15 cellular contexts compared by ENCODE assay signal in genomic region chr1:66687333-66687732, GRCh38.
A peak's percentile ranks its signal among the peaks of the same experiment; 100 is the strongest.
DNase-seq lines count a peak whose midpoint lies in the region; ATAC-seq and TF ChIP-seq lines count a peak whose summit lies in the region.
"Had no signal": no experiment of that assay in that cellular context is flagged by ENCODE, and none has a peak within 500 bp of the region (broad histone marks: within the 10 kb centered on the region; RNA-seq: fewer than 3 reads in every experiment).

No MANE protein-coding gene starts in this region.

- peak overlapping the region; percentile 4; the same call in 1 of the 2 replicates for H2AFZ ChIP-seq in MM.1S (ENCODE audit: low read length)
- H2AFZ ChIP-seq: GM23338 had no signal

- DNase-seq in MM.1S (peak; percentile 58), chondrocyte (ENCODE audit: low spot score) (no peak), thoracic aorta (ENCODE audit: low spot score) (no peak), NCI-H1694 treated with DMSO at 0.1 percent for 48 hours (lab: John Stamatoyannopoulos, UW) (no peak), NCI-H2171 treated with DMSO at 0.1 percent for 48 hours (lab: John Stamatoyannopoulos, UW) (no peak)
- no peak for DNase-seq in activated CD8-positive, alpha-beta memory T cell treated with anti-CD3 and anti-CD28 coated beads, Interleukin-2, amount 50 U/mL, for 4 hours
- DNase-seq: CD8-positive, alpha-beta T cell; COR-L47; DMS53; GF-D8; H7 had no signal

- ATAC-seq in GM18867 (IDR thresholded peaks at IDR 0.05; ENCODE audit: unreplicated experiment) (peak; percentile 37), thoracic aorta (ENCODE audit: insufficient number of reproducible peaks, low FRiP score, low read depth) (no peak)
- ATAC-seq: A549; CD8-positive, alpha-beta T cell; GM23338 had no signal

- H3K79me2 ChIP-seq in MM.1S (ENCODE audit: low read length) = no peaks in the 10 kb centered on the region

- peaks cover 12% of the 10 kb centered on the region for H3K36me3 Mint-ChIP-seq in chondrocyte (ENCODE audit: low read depth)
- H3K36me3 Mint-ChIP-seq: CD14-positive monocyte; CD8-positive, alpha-beta T cell had no signal

- H3K9ac ChIP-seq in MM.1S (ENCODE audit: low read length) = no peak overlapping the region

- peak overlapping the region; percentile 39 for H3K27ac Mint-ChIP-seq in chondrocyte (ENCODE audit: unreplicated experiment)
- H3K27ac Mint-ChIP-seq: CD14-positive monocyte; CD8-positive, alpha-beta T cell; GM23338 had no signal

- H3K27me3 Mint-ChIP-seq in chondrocyte (ENCODE audit: low read depth) = no peaks in the 10 kb centered on the region

- no peaks in the 10 kb centered on the region for H3K27me3 ChIP-seq in MM.1S (replicated peaks; ENCODE audit: insufficient read depth, low read length)
- no peaks in the 10 kb centered on the region for H3K27me3 ChIP-seq in thoracic aorta (replicated peaks; ENCODE audit: insufficient read depth)

- peaks cover 2% of the 10 kb centered on the region for H3K9me3 Mint-ChIP-seq in chondrocyte (ENCODE audit: low read depth)
- H3K9me3 Mint-ChIP-seq: CD14-positive monocyte; CD8-positive, alpha-beta T cell; GM23338 had no signal

- no peak for TF ChIP-seq CTCF in MM.1S (IDR thresholded peaks at IDR 0.05; ENCODE audit: low read length)
- TF ChIP-seq CTCF in chondrocyte (IDR thresholded peaks at IDR 0.05) = no peak
- no peak for TF ChIP-seq CTCF in thoracic aorta (IDR thresholded peaks at IDR 0.05)

- no peak overlapping the region for H3K4me3 ChIP-seq in MM.1S (ENCODE audit: low read length)
- no peak overlapping the region for H3K4me3 ChIP-seq in thoracic aorta
- H3K4me3 ChIP-seq: A549, GM23338 had no signal

- H3K4me1 ChIP-seq in MM.1S (ENCODE audit: low read length) = peaks cover 30% of the 10 kb centered on the region
- peaks cover 27 to 48% of the 10 kb centered on the region in 2 donors for H3K4me1 ChIP-seq in thoracic aorta (ENCODE audit: control insufficient read depth in 1 of 2, low read depth in 2 of 2)
- H3K4me1 ChIP-seq: A549 had no signal

- H3K36me3 ChIP-seq in MM.1S (replicated peaks; ENCODE audit: insufficient read depth, low read length) (no peaks in the 10 kb centered on the region), thoracic aorta (peaks cover 2% of the 10 kb centered on the region)

- H3K4me2 ChIP-seq in MM.1S (ENCODE audit: low read depth, low read length) = peak overlapping the region; percentile 32; the same call in 1 of the 2 replicates
- H3K4me2 ChIP-seq: A549, GM23338 had no signal

- H3K4me3 Mint-ChIP-seq in chondrocyte (ENCODE audit: unreplicated experiment) = no peak overlapping the region
- H3K4me3 Mint-ChIP-seq: CD14-positive monocyte; CD8-positive, alpha-beta T cell; GM23338 had no signal

- no peaks in the 10 kb centered on the region for H3K9me2 ChIP-seq in MM.1S (replicated peaks; ENCODE audit: insufficient read depth, low read length)

- H4K20me1 ChIP-seq in MM.1S (ENCODE audit: insufficient read depth, low read length) = no peaks in the 10 kb centered on the region

- H3K27ac ChIP-seq in MM.1S (ENCODE audit: low read length) (peak overlapping the region; percentile 19; the same call in 1 of the 2 replicates), thoracic aorta (peak overlapping the region; percentile 46 to 65)
- H3K27ac ChIP-seq: A549 had no signal

- H3F3A ChIP-seq in MM.1S (ENCODE audit: insufficient read depth, low read length) = peaks cover 6% of the 10 kb centered on the region; the same call in 1 of the 2 replicates

- peaks cover 69% of the 10 kb centered on the region for H3K4me1 Mint-ChIP-seq in chondrocyte (ENCODE audit: low read depth)
- H3K4me1 Mint-ChIP-seq: CD14-positive monocyte had no signal

- H3K9me3 ChIP-seq in MM.1S (replicated peaks; ENCODE audit: insufficient read depth, low read length) (no peaks in the 10 kb centered on the region), thoracic aorta (no peaks in the 10 kb centered on the region)
- H3K9me3 ChIP-seq: A549 had no signal
